26 cellular contexts compared by ENCODE assay signal in the genomic region with DNA sequence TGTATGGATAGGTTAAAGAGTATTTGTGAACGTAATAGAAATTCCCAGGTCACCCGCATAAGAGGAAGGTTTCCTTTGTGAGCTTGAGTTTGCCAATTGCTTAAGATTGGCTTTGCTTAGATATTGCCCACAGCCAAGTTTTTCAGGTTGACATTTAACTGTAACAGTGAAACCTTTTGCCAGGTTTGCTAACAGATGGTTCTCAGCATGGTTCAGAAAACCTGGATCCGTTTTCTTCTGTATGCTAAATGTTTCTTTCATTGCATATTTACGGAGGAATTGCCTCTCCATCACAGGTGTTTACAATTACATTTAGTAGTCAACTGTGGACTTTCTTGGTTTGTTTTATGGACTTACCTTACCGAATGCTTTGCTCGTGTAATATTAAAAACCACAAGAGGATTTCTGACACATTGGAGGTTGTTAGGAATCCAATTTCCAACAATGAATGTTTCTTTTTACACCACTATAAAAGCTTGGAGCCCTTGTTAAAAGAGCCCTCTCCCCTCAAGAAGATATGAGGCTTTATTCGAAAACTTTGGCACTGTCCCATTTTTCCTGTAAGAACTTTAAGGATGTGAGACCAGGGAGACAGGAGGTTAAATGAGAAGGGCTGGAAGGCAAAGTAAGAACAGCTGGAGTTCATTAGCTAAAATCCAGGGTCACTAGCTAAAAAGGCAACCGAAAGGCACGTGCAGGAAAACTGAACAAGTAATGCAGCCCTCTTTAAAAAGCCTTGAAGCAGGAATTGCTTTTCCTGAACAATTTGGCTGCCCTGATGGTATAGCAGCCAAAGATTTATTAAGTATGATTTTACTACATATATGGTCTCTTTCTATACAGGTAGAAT. TPM values are rescaled to one million over a fixed set of nuclear protein-coding genes. Genes with fewer than 3 reads are reported as not detected.
A peak's percentile ranks its signal among the peaks of the same experiment; 100 is the strongest.
DNase-seq lines count a peak whose midpoint lies in the region; ATAC-seq and TF ChIP-seq lines count a peak whose summit lies in the region.
"Had no signal": no experiment of that assay in that cellular context is flagged by ENCODE, and none has a peak within 500 bp of the region (broad histone marks: within the 10 kb centered on the region; RNA-seq: fewer than 3 reads in every experiment).

No MANE protein-coding gene starts in this region.

- H3K56ac ChIP-seq in H9 (ENCODE audit: insufficient read length, low read depth, low read length) = no peak overlapping the region

- H3K27me3 ChIP-seq in H9 (ENCODE audit: insufficient read depth, low read length) (no peaks in the 10 kb centered on the region), fibroblast of lung (ENCODE audit: control insufficient read depth, insufficient read depth, low read length) (no peaks in the 10 kb centered on the region), breast epithelium (no peaks in the 10 kb centered on the region), gastrocnemius medialis (no peaks in the 10 kb centered on the region)
- H3K27me3 ChIP-seq: gastroesophageal sphincter, suprapubic skin, vagina had no signal

- H3K9me3 Mint-ChIP-seq in H9 = peaks cover 8 to 13% of the 10 kb centered on the region in 2 experiments
- H3K9me3 Mint-ChIP-seq: stimulated activated memory B cell treated with anti-CD40 and anti-IgM and Interleukin-4, amounts not matched to agents 10 μg/mL and 1 μg/mL and 100 μg/mL, for 72 hours; T-cell had no signal

- H3K4me3 Mint-ChIP-seq in H9 = no peak overlapping the region
- H3K4me3 Mint-ChIP-seq: activated CD4-positive, alpha-beta T cell treated with anti-CD3 and anti-CD28 coated beads for 36 hours; stimulated activated memory B cell treated with anti-CD40 and anti-IgM and Interleukin-4, amounts not matched to agents 10 μg/mL and 1 μg/mL and 100 μg/mL, for 72 hours; T-cell had no signal

- no peak overlapping the region for H2BK20ac ChIP-seq in H9 (ENCODE audit: low read depth, low read length, poor library complexity, severe bottlenecking)

- intact Hi-C loops in sciatic nerve (cut with DNase I) (no loop called here), breast epithelium (cut with DNase I; ENCODE audit: low total_unique reads) (no loop called here), gastrocnemius medialis (cut with DNase I; ENCODE audit: low total_unique reads) (no loop called here)

- H3K9ac ChIP-seq in H9 (ENCODE audit: extremely low read depth, insufficient read length, low read length) = no peak overlapping the region
- H3K9ac ChIP-seq in fibroblast of lung (ENCODE audit: insufficient read depth, low read length) = no peak overlapping the region
- H3K9ac ChIP-seq: KMS-11 had no signal

- H2BK5ac ChIP-seq in H9 (ENCODE audit: insufficient read length, low read length) = no peak overlapping the region

- H3K27ac Mint-ChIP-seq in H9 = no peak overlapping the region
- H3K27ac Mint-ChIP-seq: activated CD4-positive, alpha-beta T cell treated with anti-CD3 and anti-CD28 coated beads for 36 hours; stimulated activated memory B cell treated with anti-CD40 and anti-IgM and Interleukin-4, amounts not matched to agents 10 μg/mL and 1 μg/mL and 100 μg/mL, for 72 hours; T-cell had no signal

- H3K79me2 ChIP-seq in H9 (ENCODE audit: insufficient read depth, low read length) = no peaks in the 10 kb centered on the region
- H3K79me2 ChIP-seq in fibroblast of lung (ENCODE audit: control insufficient read depth, insufficient read depth, low read length) = no peaks in the 10 kb centered on the region

- no peak overlapping the region for H3K14ac ChIP-seq in H9 (ENCODE audit: insufficient read depth, low read length)

- H3K4me1 ChIP-seq in H9 (ENCODE audit: insufficient read depth, low read length) (no peaks in the 10 kb centered on the region), fibroblast of lung (ENCODE audit: control insufficient read depth, extremely low read depth, insufficient read depth, low read length) (peaks cover 2% of the 10 kb centered on the region), breast epithelium (no peaks in the 10 kb centered on the region), gastrocnemius medialis (no peaks in the 10 kb centered on the region)
- H3K4me1 ChIP-seq: gastroesophageal sphincter, suprapubic skin, vagina had no signal

- no peaks in the 10 kb centered on the region for H3K23me2 ChIP-seq in H9 (ENCODE audit: insufficient read length, low read depth, low read length, poor library complexity, severe bottlenecking)

- no peak overlapping the region for H3K23ac ChIP-seq in H9 (ENCODE audit: insufficient read length, low read depth, low read length)

- in situ Hi-C loops in gastrocnemius medialis (cut with MboI; ENCODE audit: low sequenced_read_pairs in 4 of 4) = no loop called here

- H3K36me3 ChIP-seq in fibroblast of lung (ENCODE audit: control insufficient read depth, insufficient read depth, low read length) (no peaks in the 10 kb centered on the region), breast epithelium (no peaks in the 10 kb centered on the region), gastrocnemius medialis (no peaks in the 10 kb centered on the region)
- H3K36me3 ChIP-seq: gastroesophageal sphincter, suprapubic skin, vagina had no signal

- H2AFZ ChIP-seq in H9 (ENCODE audit: low read length) (no peak overlapping the region), fibroblast of lung (ENCODE audit: low read length) (no peak overlapping the region)

- H3K4me1 Mint-ChIP-seq in H9 = peaks cover 0 to 6% of the 10 kb centered on the region in 2 experiments; a peak in 2 of 4 replicates
- H3K4me1 Mint-ChIP-seq: activated CD4-positive, alpha-beta T cell treated with anti-CD3 and anti-CD28 coated beads for 36 hours; stimulated activated memory B cell treated with anti-CD40 and anti-IgM and Interleukin-4, amounts not matched to agents 10 μg/mL and 1 μg/mL and 100 μg/mL, for 72 hours; T-cell had no signal

- TF ChIP-seq CTCF in H9 (conservative IDR thresholded peaks at IDR 0.05) (no peak), fibroblast of lung (conservative IDR thresholded peaks at IDR 0.05 in 1 of 2, IDR thresholded peaks at IDR 0.05 in 1 of 2; ENCODE audit: low read depth in 1 of 2, low read length in 2 of 2) (no peak), breast epithelium (IDR thresholded peaks at IDR 0.05) (no peak), gastrocnemius medialis (IDR thresholded peaks at IDR 0.05 in 4 of 5, conservative IDR thresholded peaks at IDR 0.05 in 1 of 5) (no peak)

- peak overlapping the region; percentile 17 for H3T11ph ChIP-seq in H9 (ENCODE audit: low read length)

- TF ChIP-seq POLR2A in breast epithelium (IDR thresholded peaks at IDR 0.05) (no peak), gastrocnemius medialis (IDR thresholded peaks at IDR 0.05) (no peak)

- no peak overlapping the region for H4K91ac ChIP-seq in H9 (ENCODE audit: insufficient read length, low read depth, low read length)

- no peak overlapping the region for H2BK12ac ChIP-seq in H9 (ENCODE audit: insufficient read length, low read depth, low read length)

- no peak overlapping the region for H3K4ac ChIP-seq in H9 (ENCODE audit: low read depth, low read length)

- H3K27ac ChIP-seq in H9 (ENCODE audit: insufficient read length, low read depth, low read length) (no peak overlapping the region), fibroblast of lung (ENCODE audit: insufficient read depth, low read length) (no peak overlapping the region), breast epithelium (no peak overlapping the region), gastrocnemius medialis (no peak overlapping the region)
- H3K27ac ChIP-seq: gastroesophageal sphincter, KMS-11, suprapubic skin, vagina had no signal

- no peaks in the 10 kb centered on the region; the same call in 1 of the 2 replicates for H3K27me3 Mint-ChIP-seq in H9 (ENCODE audit: low read depth)

- no peak overlapping the region for H2BK120ac ChIP-seq in H9 (ENCODE audit: low read depth, low read length, poor library complexity, severe bottlenecking)

- WGBS in H9 (ENCODE audit: extremely low coverage, insufficient read length, low lambda C conversion rate) = no CpG with 5 or more reads among the region's 9 CpGs

- peak; percentile 81 for ATAC-seq in sciatic nerve
- no peak for ATAC-seq in gastrocnemius medialis
- ATAC-seq: activated CD4-positive, alpha-beta T cell treated with anti-CD3 and anti-CD28 coated beads for 36 hours; gastroesophageal sphincter; GM12878; stimulated activated memory B cell treated with anti-CD40 and anti-IgM and Interleukin-4, amounts not matched to agents 10 μg/mL and 1 μg/mL and 100 μg/mL, for 72 hours; T-cell had no signal

- DNase-seq in H9 = no peak
- DNase-seq in NCI-H2171 (lab: John Stamatoyannopoulos, UW) = peak; percentile 70
- peak; percentile 46 to 61 for DNase-seq in fibroblast of lung (ENCODE audit: low read depth in 2 of 2)
- DNase-seq in sciatic nerve (ENCODE audit: low spot score) = no peak
- DNase-seq in breast epithelium (ENCODE audit: low spot score in 2 of 2) = no peak
- DNase-seq in gastrocnemius medialis = no peak
- no peak for DNase-seq in SHP77 (lab: John Stamatoyannopoulos, UW)
- DNase-seq: activated CD4-positive, alpha-beta T cell treated with anti-CD3 and anti-CD28 coated beads for 36 hours; activated naive CD4-positive, alpha-beta T cell treated with Interleukin-2 at 50 U/mL for 16 hours; activated T-cell treated with anti-CD3 and anti-CD28 coated beads, Interleukin-2, amount 50 U/mL, for 48 hours; anterior cingulate cortex; MV-4-11; NCI-H2081; NCI-H82; SHP77 treated with DMSO at 0.1 percent for 48 hours; small intestine; T-cell had no signal

- H3K18ac ChIP-seq in H9 (ENCODE audit: insufficient read length, low read depth, low read length) = no peak overlapping the region

- H3K4me2 ChIP-seq in H9 (ENCODE audit: insufficient read depth, insufficient read length, low read length) (no peak overlapping the region), fibroblast of lung (ENCODE audit: extremely low read depth, insufficient read depth, low read length) (no peak overlapping the region)
- H3K4me2 ChIP-seq: KMS-11 had no signal

- H3K36me3 Mint-ChIP-seq in H9 (ENCODE audit: insufficient read depth in 1 of 3, low read depth in 3 of 3) = peaks cover 0 to 10% (median 7%) of the 10 kb centered on the region in 3 experiments; a peak in 4 of 7 replicates
- H3K36me3 Mint-ChIP-seq: stimulated activated memory B cell treated with anti-CD40 and anti-IgM and Interleukin-4, amounts not matched to agents 10 μg/mL and 1 μg/mL and 100 μg/mL, for 72 hours; T-cell had no signal

- no peaks in the 10 kb centered on the region for H3K79me1 ChIP-seq in H9 (ENCODE audit: insufficient read depth, low read depth, low read length, poor library complexity, severe bottlenecking)

- no peak overlapping the region for H4K8ac ChIP-seq in H9 (replicated peaks; ENCODE audit: insufficient read length, low read depth, low read length)

- H4K5ac ChIP-seq in H9 (ENCODE audit: insufficient read length, low read depth, low read length) = no peak overlapping the region

- H2BK15ac ChIP-seq in H9 (ENCODE audit: low read depth, low read length) = no peak overlapping the region

- no peaks in the 10 kb centered on the region for H3K9me3 ChIP-seq in H9 (ENCODE audit: control insufficient read depth, low read depth, low read length)
- H3K9me3 ChIP-seq in fibroblast of lung (ENCODE audit: control insufficient read depth, insufficient read depth, low read depth, low read length) = no peaks in the 10 kb centered on the region
- no peaks in the 10 kb centered on the region for H3K9me3 ChIP-seq in breast epithelium
- no peaks in the 10 kb centered on the region for H3K9me3 ChIP-seq in gastrocnemius medialis
- H3K9me3 ChIP-seq: gastroesophageal sphincter, suprapubic skin, vagina had no signal

- H4K20me1 ChIP-seq in H9 (ENCODE audit: control insufficient read depth, insufficient read depth, insufficient read length) = no peaks in the 10 kb centered on the region
- H4K20me1 ChIP-seq in fibroblast of lung (ENCODE audit: control insufficient read depth, extremely low read depth, insufficient read depth, low read length) = no peaks in the 10 kb centered on the region

- no peak overlapping the region for H2AK5ac ChIP-seq in H9 (ENCODE audit: insufficient read length, low read length)

- H3K4me3 ChIP-seq in fibroblast of lung (replicated peaks in 1 of 4; ENCODE audit: control extremely low read depth in 1 of 4, insufficient read depth in 1 of 4, low read depth in 3 of 4, low read length in 4 of 4) = no peak overlapping the region
- no peak overlapping the region for H3K4me3 ChIP-seq in breast epithelium
- no peak overlapping the region for H3K4me3 ChIP-seq in gastrocnemius medialis
- H3K4me3 ChIP-seq: gastroesophageal sphincter, GM12878, suprapubic skin, vagina had no signal

RNA-seq across cellular contexts. Expression of a gene that starts 7.9 kb away (rescaled TPM):
- total RNA-seq in H9 (2021) (not detected in 2 replicates), fibroblast of lung (1.3 and 5.1 TPM in 2 replicates), sciatic nerve (2.3 TPM), breast epithelium (1 to 10 TPM in 2 of 3 donors, under 1 TPM in 1; 0.33 to 4.6 (median 2.2) TPM), gastrocnemius medialis (under 1 TPM in 2 of 4 donors, not detected in 2; 0.11 to 0.29 TPM)
- polyA plus RNA-seq in fibroblast of lung = 2.3 and 6.0 TPM in 2 replicates
- 2.1 and 6.0 TPM in 2 replicates for polyA plus RNA-seq in fibroblast of lung (2012)
- 6.0 and 7.2 TPM in 2 replicates for polyA minus RNA-seq in fibroblast of lung (ENCODE audit: low replicate concordance)
- total RNA-seq: activated CD4-positive, alpha-beta T cell treated with anti-CD3 and anti-CD28 coated beads for 36 hours; activated CD8-positive, alpha-beta memory T cell treated with anti-CD3 and anti-CD28 coated beads for 36 hours; dermis microvascular lymphatic vessel endothelial cell; lung microvascular endothelial cell; T-cell; vagina had no signal

RNA-seq across cellular contexts. Expression of a gene that starts 33.5 kb away (rescaled TPM):
- total RNA-seq in H9 (2021) = 28.4 and 29.3 TPM in 2 replicates
- total RNA-seq in fibroblast of lung = 24.4 and 30.9 TPM in 2 replicates
- 19.6 and 21.8 TPM in 2 replicates for polyA plus RNA-seq in fibroblast of lung
- 14.3 and 17.7 TPM in 2 replicates for polyA plus RNA-seq in fibroblast of lung (2012)
- polyA minus RNA-seq in fibroblast of lung (ENCODE audit: low replicate concordance) = 38.9 and 58.3 TPM in 2 replicates
- total RNA-seq in sciatic nerve = 36.4 TPM
- total RNA-seq in breast epithelium = 10 to 100 TPM; 19.7 to 28.4 (median 19.7) TPM
- total RNA-seq in gastrocnemius medialis = 10 to 100 TPM; 17.1 to 40.6 (median 19.5) TPM

Comparison
In these comparisons a context has a peak if more than half of its experiments do, and no peak if none do; other contexts are left out.
1. DNase-seq: peak in NCI-H2171 (single experiment) and fibroblast of lung (2 of 2); none in H9 (single experiment), sciatic nerve (single experiment), breast epithelium (0 of 2), gastrocnemius medialis (0 of 2) and SHP77 (0 of 2).